ENCODE assay signal across 18 cellular contexts in genomic region chr3:100029689-100030088, GRCh38.
DNase-seq lines count a peak whose midpoint lies in the region; ATAC-seq, FAIRE-seq and TF ChIP-seq lines count a peak whose summit lies in the region.
"Had no signal": no experiment of that assay in that cellular context is flagged by ENCODE, and none has a peak within 500 bp of the region (broad histone marks: within the 10 kb centered on the region; RNA-seq: fewer than 3 reads in every experiment).

No MANE protein-coding gene starts in this region.

- H3K4me1 ChIP-seq in GM12878 (ENCODE audit: control insufficient read depth, insufficient read depth, low read length): peaks cover 12% of the 10 kb centered on the region

- SMC1A ChIA-PET in GM12878 (lab: Charles Lee; ENCODE audit: uncharacterized antibody, unreplicated experiment): interaction anchor here (1.0 kb wide), 1 partner anchor 8 kb away, joined by 3 read pairs; no protein-coding TSS in a partner anchor

- peak; percentile 54 for ATAC-seq in HG02973 (IDR thresholded peaks at IDR 0.05; ENCODE audit: unreplicated experiment)
- ATAC-seq in GM12878: no peak
- ATAC-seq in omental fat pad (ENCODE audit: low FRiP score): no peak
- no peak for ATAC-seq in esophagus mucosa
- ATAC-seq: CD8-positive, alpha-beta T cell had no signal

- no peaks in the 10 kb centered on the region for H3K27me3 ChIP-seq in GM12878 (replicated peaks in 1 of 2; ENCODE audit: control insufficient read depth in 2 of 2, insufficient read depth in 2 of 2, low read length in 1 of 2)
- H3K27me3 ChIP-seq: suprapubic skin had no signal

- H3K4me3 Mint-ChIP-seq in osteocyte (ENCODE audit: unreplicated experiment): no peak overlapping the region
- H3K4me3 Mint-ChIP-seq: activated naive CD8-positive, alpha-beta T cell treated with anti-CD3 and anti-CD28 coated beads, Interleukin-2, amount 10 ng/mL, durations not matched to agents 7 days and 5 days; CD8-positive, alpha-beta T cell; IgD-negative memory B cell had no signal

- H3K36me3 ChIP-seq in GM12878 (ENCODE audit: control insufficient read depth in 2 of 2, insufficient read depth in 2 of 2, low read length in 1 of 2): no peaks in the 10 kb centered on the region
- H3K36me3 ChIP-seq: left ventricle myocardium inferior, suprapubic skin had no signal

- DNase-seq in GM10248 (ENCODE audit: extremely low spot score): peak; percentile 14
- DNase-seq in GM20000 (ENCODE audit: low spot score): peak; percentile 7
- no peak for DNase-seq in GM12878 (ENCODE audit: low read depth, low spot score)
- DNase-seq in omental fat pad (ENCODE audit: low spot score): no peak
- DNase-seq in osteocyte (ENCODE audit: extremely low spot score, unreplicated experiment): no peak
- no peak for DNase-seq in HuH-7.5 (ENCODE audit: low spot score)
- DNase-seq: activated naive CD8-positive, alpha-beta T cell treated with anti-CD3 and anti-CD28 coated beads, Interleukin-2, amount 10 ng/mL, durations not matched to agents 7 days and 5 days; CD8-positive, alpha-beta T cell; effector CD4-positive, alpha-beta T cell; HCEC 1CT; left ventricle myocardium inferior; NCI-H1105 treated with DMSO at 0.1 percent for 48 hours; SHP77 had no signal

- FAIRE-seq in GM12878 (lab: Jason Lieb, UNC): no peak

- 4% methylated on average over 2 of the region's 2 CpGs for WGBS in GM12878 (ENCODE audit: insufficient coverage, insufficient replicate concordance, low lambda C conversion rate, missing lambda C conversion rate)

- H3K9me3 Mint-ChIP-seq in osteocyte (ENCODE audit: unreplicated experiment): no peaks in the 10 kb centered on the region
- H3K9me3 Mint-ChIP-seq: activated naive CD8-positive, alpha-beta T cell treated with anti-CD3 and anti-CD28 coated beads, Interleukin-2, amount 10 ng/mL, durations not matched to agents 7 days and 5 days; CD8-positive, alpha-beta T cell; IgD-negative memory B cell had no signal

- H3K4me2 ChIP-seq in GM12878 (ENCODE audit: control insufficient read depth, insufficient read depth): peak overlapping the region; percentile 27

- H2AFZ ChIP-seq in GM12878 (ENCODE audit: control insufficient read depth, low read depth, low read length): peak overlapping the region; percentile 25; the same call in 1 of the 2 replicates

- in situ Hi-C loops in GM12878 (cut with MboI): no loop called here

- no peak overlapping the region for H3K27ac Mint-ChIP-seq in osteocyte (ENCODE audit: unreplicated experiment)
- H3K27ac Mint-ChIP-seq: activated naive CD8-positive, alpha-beta T cell treated with anti-CD3 and anti-CD28 coated beads, Interleukin-2, amount 10 ng/mL, durations not matched to agents 7 days and 5 days; CD8-positive, alpha-beta T cell; IgD-negative memory B cell; progenitor cell of endocrine pancreas had no signal

- POLR2A ChIA-PET in GM10248 (lab: Yijun Ruan, JAX) (no interaction called here), GM12878 (lab: Charles Lee) (interaction anchor here (0.8 to 1.2 kb wide), 2 partner anchors 14 to 18 kb away, joined by 3 to 4 read pairs; no protein-coding TSS in a partner anchor)

- H3K4me3 ChIP-seq in GM12878: no peak overlapping the region
- H3K4me3 ChIP-seq: left ventricle myocardium inferior, suprapubic skin had no signal

- no peak overlapping the region for H3K9ac ChIP-seq in GM12878 (ENCODE audit: control insufficient read depth, insufficient read depth, low read length)

- no peaks in the 10 kb centered on the region for H3K36me3 Mint-ChIP-seq in osteocyte (ENCODE audit: unreplicated experiment)

- no peak for TF ChIP-seq CTCF in GM10248 (IDR thresholded peaks at IDR 0.05; ENCODE audit: control extremely low read depth, extremely low read depth, low read depth, missing control alignments)
- no peak for TF ChIP-seq CTCF in GM20000 (IDR thresholded peaks at IDR 0.05; ENCODE audit: extremely low read depth, missing control alignments)
- TF ChIP-seq CTCF in GM12878 (IDR thresholded peaks at IDR 0.05 in 2 of 3, conservative IDR thresholded peaks at IDR 0.05 in 1 of 3; ENCODE audit: control insufficient read depth in 2 of 3, extremely low read depth in 1 of 3, insufficient read depth in 1 of 3, low read depth in 3 of 3, low read length in 3 of 3): no peak
- no peak for TF ChIP-seq CTCF in omental fat pad (IDR thresholded peaks at IDR 0.05)
- TF ChIP-seq CTCF in osteocyte (IDR thresholded peaks at IDR 0.05): no peak

- H4K20me1 ChIP-seq in GM12878 (ENCODE audit: control insufficient read depth, insufficient read depth): no peaks in the 10 kb centered on the region

- TF ChIP-seq EP300 in GM12878 (IDR thresholded peaks at IDR 0.05; ENCODE audit: borderline replicate concordance in 1 of 2, control insufficient read depth in 1 of 2, low read depth in 2 of 2, low read length in 2 of 2): no peak

- no peaks in the 10 kb centered on the region for H3K27me3 Mint-ChIP-seq in osteocyte (ENCODE audit: unreplicated experiment)
- H3K27me3 Mint-ChIP-seq: activated naive CD8-positive, alpha-beta T cell treated with anti-CD3 and anti-CD28 coated beads, Interleukin-2, amount 10 ng/mL, durations not matched to agents 7 days and 5 days; IgD-negative memory B cell; progenitor cell of endocrine pancreas had no signal

- no TSS peak for BruUV-seq in GM12878 (replicated peaks; lab: Mats Ljungman, UMichigan)

- peaks cover 44% of the 10 kb centered on the region for H3K4me1 Mint-ChIP-seq in osteocyte (ENCODE audit: unreplicated experiment)

- CTCF ChIA-PET in GM10248 (lab: Yijun Ruan, JAX) (interaction anchor here (0.9 to 1.9 kb wide), 7 partner anchors 8 to 91 kb away, joined by 3 to 9 read pairs (median 5); no protein-coding TSS in a partner anchor), GM12878 (lab: Yijun Ruan, JAX) (interaction anchor here (0.7 to 2.7 kb wide), 5 partner anchors 9 to 218 kb away, joined by 3 to 10 read pairs (median 3); no protein-coding TSS in a partner anchor)

- H3K27ac ChIP-seq in GM12878 (ENCODE audit: control insufficient read depth, insufficient read depth): peak overlapping the region; percentile 39
- H3K27ac ChIP-seq: left ventricle myocardium inferior, suprapubic skin had no signal

- H3K79me2 ChIP-seq in GM12878 (ENCODE audit: control insufficient read depth, insufficient read depth, low read length): no peaks in the 10 kb centered on the region

- TF ChIP-seq RAD21 in GM12878 (IDR thresholded peaks at IDR 0.05; ENCODE audit: insufficient read depth, low read depth, low read length): no peak

- intact Hi-C loops in GM12878 (cut with micrococcal nuclease; ENCODE audit: unreplicated experiment): no loop called here

- TF ChIP-seq POLR2A in GM12878 (IDR thresholded peaks at IDR 0.05; ENCODE audit: low read depth, low read length): no peak

- RAD21 ChIA-PET in GM12878 (lab: Charles Lee; ENCODE audit: unreplicated experiment): interaction anchor here (1.1 to 2.2 kb wide), 4 partner anchors 13 to 186 kb away, joined by 3 to 5 read pairs (median 4); no protein-coding TSS in a partner anchor

- H3K9me3 ChIP-seq in GM12878 (replicated peaks; ENCODE audit: control insufficient read depth, insufficient read depth, low read length): no peaks in the 10 kb centered on the region
- H3K9me3 ChIP-seq: left ventricle myocardium inferior, suprapubic skin had no signal

TF ChIP-seq in GM12878, 131 proteins besides CTCF, POLR2A, EP300 and RAD21:
- TF ChIP-seq FOXM1 (IDR thresholded peaks at IDR 0.05; ENCODE audit: low read depth, low read length) (no peak), RUNX3 (IDR thresholded peaks at IDR 0.05; ENCODE audit: low read length) (0 out of 2 replicates have a peak, but pooled peaks have one; percentile 16), TBL1XR1 (IDR thresholded peaks at IDR 0.05; ENCODE audit: low read depth, low read length) (no peak), TCF3 (IDR thresholded peaks at IDR 0.05; ENCODE audit: borderline replicate concordance, insufficient read depth, low read depth, low read length) (no peak), JUNB (IDR thresholded peaks at IDR 0.05) (peak; percentile 57), CREM (IDR thresholded peaks at IDR 0.05; ENCODE audit: low read depth) (peak; percentile 16; the same call in 1 of the 2 replicates), RBBP5 (conservative IDR thresholded peaks at IDR 0.05) (no peak), CHD4 (IDR thresholded peaks at IDR 0.05) (0 out of 2 replicates have a peak, but pooled peaks have one; percentile 46), ZBED1 (IDR thresholded peaks at IDR 0.05; ENCODE audit: borderline replicate concordance) (no peak)
TF ChIP-seq in GM12878: peak in this region for 4.

Comparison
In these comparisons a context has a peak if more than half of its experiments do, and no peak if none do; other contexts are left out.
1. DNase-seq: peak in GM10248 (single experiment) and GM20000 (single experiment); none in GM12878 (single experiment), omental fat pad (single experiment), osteocyte (single experiment) and HuH-7.5 (single experiment).